Comparison of ENCODE assay signal across 14 cellular contexts in genomic region chr17:47808036-47808829, GRCh38. TPM values are rescaled to one million over a fixed set of nuclear protein-coding genes. Genes with fewer than 3 reads are reported as not detected.
"Had no signal": no experiment of that assay in that cellular context is flagged by ENCODE, and none has a peak within 500 bp of the region (broad histone marks: within the 10 kb centered on the region; RNA-seq: fewer than 3 reads in every experiment).

No MANE protein-coding gene starts in this region.

- H3K27ac Mint-ChIP-seq: activated CD4-positive, alpha-beta T cell treated with anti-CD3 and anti-CD28 coated beads for 36 hours; activated naive CD8-positive, alpha-beta T cell treated with anti-CD3 and anti-CD28 coated beads for 36 hours had no signal

- DNase-seq: activated CD4-positive, alpha-beta T cell treated with anti-CD3 and anti-CD28 coated beads for 36 hours; activated gamma-delta T cell treated with Interleukin-2 at 50 U/mL for 16 hours; activated naive CD8-positive, alpha-beta T cell treated with anti-CD3 and anti-CD28 coated beads for 36 hours; esophagus squamous epithelium; foreskin fibroblast; left cardiac atrium; retina; small intestine; T-helper 1 cell; WERI-Rb-1 had no signal

- H3K4me3 Mint-ChIP-seq: activated CD4-positive, alpha-beta T cell treated with anti-CD3 and anti-CD28 coated beads for 36 hours; activated naive CD8-positive, alpha-beta T cell treated with anti-CD3 and anti-CD28 coated beads for 36 hours had no signal

- H3K9me3 Mint-ChIP-seq: activated naive CD8-positive, alpha-beta T cell treated with anti-CD3 and anti-CD28 coated beads for 36 hours had no signal

- H3K27ac ChIP-seq: dorsolateral prefrontal cortex, esophagus squamous epithelium, ovary, tibial nerve, WERI-Rb-1 had no signal

- H3K36me3 Mint-ChIP-seq: activated naive CD8-positive, alpha-beta T cell treated with anti-CD3 and anti-CD28 coated beads for 36 hours had no signal

- ATAC-seq: activated CD4-positive, alpha-beta T cell treated with anti-CD3 and anti-CD28 coated beads for 36 hours; left cardiac atrium had no signal

- H3K27me3 Mint-ChIP-seq: activated CD4-positive, alpha-beta T cell treated with anti-CD3 and anti-CD28 coated beads for 36 hours; activated naive CD8-positive, alpha-beta T cell treated with anti-CD3 and anti-CD28 coated beads for 36 hours had no signal

RNA-seq across cellular contexts. Expression of gene LRRC46, which starts 23.2 kb away (rescaled TPM):
- total RNA-seq: bronchial epithelial cell, left cardiac atrium had no signal

RNA-seq across cellular contexts. Expression of gene SP6, which starts 42.7 kb away (rescaled TPM):
- total RNA-seq: activated naive CD8-positive, alpha-beta T cell treated with anti-CD3 and anti-CD28 coated beads for 36 hours had no signal
